Comparison of ENCODE assay signal across 8 cellular contexts in the genomic region with DNA sequence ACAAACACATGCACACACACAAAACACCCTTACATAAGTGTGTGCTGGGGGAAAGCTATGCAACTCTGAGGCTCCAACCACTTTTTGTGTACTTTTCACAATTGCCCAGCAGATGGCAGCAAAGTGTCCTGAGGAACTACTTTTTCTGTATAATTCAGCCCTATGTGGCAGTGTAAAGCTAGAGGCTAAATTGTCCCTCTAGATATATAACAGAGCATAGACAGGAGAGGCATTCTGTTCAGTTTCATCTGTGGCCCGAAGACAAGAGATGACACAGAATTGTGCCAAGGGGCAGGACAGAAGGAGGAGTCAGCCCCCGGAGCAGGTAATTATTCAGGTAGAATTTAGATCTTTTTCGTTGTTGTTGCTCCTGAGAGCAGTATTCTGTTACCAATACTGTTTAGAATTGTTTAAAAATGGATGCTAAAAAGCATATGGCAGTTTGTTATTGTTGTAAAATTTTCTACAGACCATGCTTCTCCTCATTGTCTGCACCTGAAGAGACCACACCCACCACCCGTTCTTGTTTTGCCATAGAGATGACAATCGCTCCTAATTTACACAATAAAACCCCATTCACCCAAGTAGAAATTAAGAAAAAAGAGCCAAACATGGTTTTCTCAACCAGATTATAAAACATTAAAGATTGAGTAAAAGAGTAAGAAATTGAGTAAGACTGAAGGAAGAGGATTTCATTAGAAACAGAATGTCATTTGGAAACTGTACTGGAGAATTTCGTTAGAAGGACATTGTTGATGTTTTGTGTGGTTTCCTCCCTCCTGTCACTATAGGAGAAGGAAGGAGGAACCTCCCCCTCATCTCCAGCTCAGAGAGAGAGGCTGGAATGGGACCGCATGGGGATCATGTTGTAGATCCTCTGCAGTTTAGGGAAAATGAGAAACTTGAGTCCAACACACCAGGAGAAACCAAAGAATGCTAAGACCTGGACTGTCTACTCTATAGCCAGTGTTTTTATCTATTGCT. TPM values are rescaled to one million over a fixed set of nuclear protein-coding genes. Genes with fewer than 3 reads are reported as not detected.
DNase-seq lines count a peak whose midpoint lies in the region; ATAC-seq lines count a peak whose summit lies in the region.

No MANE protein-coding gene starts in this region.

- intact Hi-C loops in sciatic nerve (cut with DNase I) = no loop called here

- DNase-seq in NCI-H1105 (lab: John Stamatoyannopoulos, UW) (peak; percentile 67), T-helper 1 cell (peak; percentile 11 to 52 (median 35)), amniotic stem cell (lab: John Stamatoyannopoulos, UW) (peak; percentile 7), hepatic stellate cell (ENCODE audit: low spot score) (peak; percentile 43), sciatic nerve (ENCODE audit: low spot score) (peak; percentile 71)

- ATAC-seq in HG02610 (IDR thresholded peaks at IDR 0.05; ENCODE audit: unreplicated experiment) (peak; percentile 39), sciatic nerve (peak; percentile 86), GM21423 (IDR thresholded peaks at IDR 0.05; ENCODE audit: unreplicated experiment) (no peak)

- peak overlapping the region; percentile 46; the same call in 1 of the 2 replicates for H3K4me3 ChIP-seq in GM08714 (ENCODE audit: low read length)

RNA-seq across cellular contexts. Expression of a gene that starts 14.5 kb away (rescaled TPM):
- total RNA-seq in sciatic nerve = 48.4 TPM

RNA-seq across cellular contexts. Expression of a gene that starts 32.4 kb away (rescaled TPM):
- total RNA-seq in sciatic nerve = 6.4 TPM

RNA-seq across cellular contexts. Expression of a gene that starts 36.8 kb away (rescaled TPM):
- 0.53 TPM for total RNA-seq in sciatic nerve

Comparison
In these comparisons a context has a peak if more than half of its experiments do, and no peak if none do; other contexts are left out.
1. DNase-seq: peak in every context shown above with its lines; median percentile 71 in sciatic nerve; 67 in NCI-H1105; 43 in hepatic stellate cell; 35 in T-helper 1 cell; 7 in amniotic stem cell.